Comparison of ENCODE assay signal across 8 cellular contexts in the genomic region with DNA sequence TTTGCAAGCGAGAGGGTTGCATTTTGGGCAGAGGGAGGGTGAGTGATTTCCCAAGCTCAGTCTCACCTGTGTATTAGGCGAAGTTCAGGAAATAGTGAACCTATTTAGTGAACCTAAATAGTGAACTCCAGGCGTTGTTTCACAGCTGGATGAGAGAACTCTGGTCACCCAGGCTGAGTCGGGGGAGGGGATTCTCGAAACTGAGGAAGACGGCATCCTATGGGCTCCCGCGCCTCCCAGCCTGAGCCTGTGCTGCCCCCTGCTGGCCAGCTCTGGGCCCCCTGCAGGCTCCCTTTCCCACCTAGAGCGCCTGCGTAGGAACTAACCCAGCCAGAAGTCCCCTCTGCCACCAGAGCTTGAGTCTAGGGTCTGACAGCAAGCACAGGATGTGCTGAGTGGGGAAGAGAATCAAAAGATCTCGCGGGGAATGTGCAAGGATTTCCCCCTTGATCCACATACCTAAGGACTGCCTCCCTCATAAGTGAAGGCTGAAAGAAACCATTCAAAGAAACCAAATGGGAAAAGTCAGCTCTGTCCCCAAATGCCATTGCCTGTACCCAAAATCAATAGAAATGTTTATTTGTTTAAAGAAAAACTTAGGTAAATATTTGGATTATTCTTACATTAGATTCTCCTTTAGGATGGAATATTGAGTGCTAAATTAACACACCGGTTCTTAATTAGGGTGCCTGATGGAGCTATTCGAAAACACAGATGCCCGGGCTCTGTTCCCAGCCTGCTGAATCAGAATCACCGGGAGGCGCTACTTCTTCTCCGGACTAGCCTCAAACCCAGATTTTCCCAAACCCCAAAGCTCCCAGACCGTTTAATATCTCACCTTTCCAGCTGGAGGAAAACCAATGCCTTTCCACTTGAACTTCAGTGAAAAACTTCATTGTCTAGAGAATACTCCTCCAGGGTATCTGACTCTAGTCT. TPM values are rescaled to one million over a fixed set of nuclear protein-coding genes. Genes with fewer than 3 reads are reported as not detected.
DNase-seq lines count a peak whose midpoint lies in the region; ATAC-seq and TF ChIP-seq lines count a peak whose summit lies in the region.

No MANE protein-coding gene starts in this region.

- peaks cover 4% of the 10 kb centered on the region for H3K4me1 Mint-ChIP-seq in activated naive CD4-positive, alpha-beta T cell treated with anti-CD3 and anti-CD28 coated beads, Interleukin-2, amount 10 ng/mL, durations not matched to agents 7 days and 5 days

- H3K27ac ChIP-seq in C4-2B (no peak overlapping the region), cardiac muscle cell (no peak overlapping the region)

- TF ChIP-seq CTCF in C4-2B (conservative IDR thresholded peaks at IDR 0.05): peak; percentile 98
- peak; percentile 84 for TF ChIP-seq CTCF in cardiac muscle cell (IDR thresholded peaks at IDR 0.05; ENCODE audit: low read depth, low read length)

- H3K4me3 Mint-ChIP-seq in activated naive CD4-positive, alpha-beta T cell treated with anti-CD3 and anti-CD28 coated beads, Interleukin-2, amount 10 ng/mL, durations not matched to agents 7 days and 5 days: no peak overlapping the region

- no peaks in the 10 kb centered on the region for H3K27me3 ChIP-seq in cardiac muscle cell

- H3K4me3 ChIP-seq in cardiac muscle cell: no peak overlapping the region

- CTCF ChIA-PET in activated naive CD4-positive, alpha-beta T cell treated with anti-CD3 and anti-CD28 coated beads, Interleukin-2, amount 10 ng/mL, durations not matched to agents 7 days and 5 days (lab: Charles Lee): interaction anchor here (0.6 to 5.4 kb wide), 41 partner anchors 8 to 350 kb away, joined by 3 to 73 read pairs (median 4); a partner anchor contains a TSS

- no peaks in the 10 kb centered on the region for H3K9me3 Mint-ChIP-seq in activated naive CD4-positive, alpha-beta T cell treated with anti-CD3 and anti-CD28 coated beads, Interleukin-2, amount 10 ng/mL, durations not matched to agents 7 days and 5 days

- no peaks in the 10 kb centered on the region for H3K36me3 Mint-ChIP-seq in activated naive CD4-positive, alpha-beta T cell treated with anti-CD3 and anti-CD28 coated beads, Interleukin-2, amount 10 ng/mL, durations not matched to agents 7 days and 5 days

- DNase-seq in KG1 (lab: John Stamatoyannopoulos, UW) (peak; percentile 12), SK-N-DZ (ENCODE audit: low spot score) (peak; percentile 54), cardiac muscle cell (ENCODE audit: low read depth in 1 of 2, low spot score in 1 of 2) (peak; percentile 78 to 83), retina (peak; percentile 79), NCI-H2081 (lab: John Stamatoyannopoulos, UW) (no peak)
- DNase-seq in activated naive CD4-positive, alpha-beta T cell treated with anti-CD3 and anti-CD28 coated beads, Interleukin-2, amount 10 ng/mL, durations not matched to agents 7 days and 5 days: peak; percentile 84

- no peak overlapping the region for H3K27ac Mint-ChIP-seq in activated naive CD4-positive, alpha-beta T cell treated with anti-CD3 and anti-CD28 coated beads, Interleukin-2, amount 10 ng/mL, durations not matched to agents 7 days and 5 days

- no peaks in the 10 kb centered on the region for H3K36me3 ChIP-seq in cardiac muscle cell

- no peaks in the 10 kb centered on the region for H3K9me3 ChIP-seq in cardiac muscle cell (ENCODE audit: low read depth)

- ATAC-seq in GM21360 (IDR thresholded peaks at IDR 0.05; ENCODE audit: unreplicated experiment): peak; percentile 45

- peaks cover 60% of the 10 kb centered on the region for H3K27me3 Mint-ChIP-seq in activated naive CD4-positive, alpha-beta T cell treated with anti-CD3 and anti-CD28 coated beads, Interleukin-2, amount 10 ng/mL, durations not matched to agents 7 days and 5 days

- no peaks in the 10 kb centered on the region for H3K4me1 ChIP-seq in cardiac muscle cell (ENCODE audit: low read depth)

RNA-seq across cellular contexts. Expression of a gene that starts 14.8 kb away (rescaled TPM):
- polyA plus RNA-seq in SK-N-DZ (2014; cell fraction: cytosol; rRNA removed): not detected in 2 replicates
- polyA plus RNA-seq in SK-N-DZ (2014; cell fraction: nucleus; rRNA removed): not detected in 2 replicates
- total RNA-seq in cardiac muscle cell: not detected in 2 replicates
- polyA plus RNA-seq in cardiac muscle cell: 0.44 and 0.51 TPM in 2 replicates

RNA-seq across cellular contexts. Expression of a gene that starts 34.3 kb away (rescaled TPM):
- polyA plus RNA-seq in SK-N-DZ (2014; cell fraction: cytosol; rRNA removed): not detected in 2 replicates
- not detected in 2 replicates for polyA plus RNA-seq in SK-N-DZ (2014; cell fraction: nucleus; rRNA removed)
- total RNA-seq in cardiac muscle cell: not detected in 2 replicates
- polyA plus RNA-seq in cardiac muscle cell: 0.04 TPM in 2 replicates

Comparison
In these comparisons a context has a peak if more than half of its experiments do, and no peak if none do; other contexts are left out.
1. DNase-seq: peak in KG1 (single experiment), SK-N-DZ (single experiment), activated naive CD4-positive, alpha-beta T cell treated with anti-CD3 and anti-CD28 coated beads, Interleukin-2, amount 10 ng/mL, durations not matched to agents 7 days and 5 days (single experiment), cardiac muscle cell (2 of 2) and retina (single experiment); none in NCI-H2081 (0 of 2).